ENCODE assay signal across 24 cellular contexts in the genomic region with DNA sequence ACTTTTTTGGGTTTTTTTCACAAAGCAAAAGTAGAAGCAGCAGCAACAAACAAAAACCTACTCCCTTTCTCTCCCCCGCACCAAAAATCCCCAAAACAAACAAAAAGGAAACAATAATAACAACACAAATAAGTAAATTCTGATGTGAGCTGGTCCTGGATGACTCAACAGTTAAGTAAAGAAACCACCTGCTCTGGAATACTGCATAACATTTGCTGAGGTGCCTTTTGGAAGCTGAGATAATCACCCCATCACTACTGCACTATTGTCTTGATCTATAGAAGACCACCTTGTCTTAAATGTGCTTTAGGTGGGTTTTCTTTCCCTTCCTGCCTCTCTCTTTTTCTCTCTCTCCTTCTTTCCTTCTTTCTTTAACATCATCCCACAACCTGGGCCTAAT.
"Had no signal": no experiment of that assay in that cellular context is flagged by ENCODE, and none has a peak within 500 bp of the region (broad histone marks: within the 10 kb centered on the region; RNA-seq: fewer than 3 reads in every experiment).

No MANE protein-coding gene starts in this region.

- H3K36me3 ChIP-seq: ascending aorta had no signal

- H3K4me1 ChIP-seq: ascending aorta had no signal

- H3K4me1 Mint-ChIP-seq: activated naive CD8-positive, alpha-beta T cell treated with anti-CD3 and anti-CD28 coated beads, Interleukin-2, amount 50 U/mL, for 24 hours; central memory CD8-positive, alpha-beta T cell; T-helper 17 cell had no signal

- DNase-seq: activated CD4-positive, alpha-beta T cell treated with anti-CD3 and anti-CD28 coated beads for 48 hours; activated CD4-positive, alpha-beta T cell treated with anti-CD3 and anti-CD28 coated beads, Interleukin-2, amount 50 U/mL, for 48 hours; activated CD4-positive, CD25-positive, alpha-beta regulatory T cell treated with anti-CD3 and anti-CD28 coated beads, Interleukin-2, amount 50 U/mL, for 72 hours; activated effector memory CD4-positive, alpha-beta T cell treated with anti-CD3 and anti-CD28 coated beads, Interleukin-2, amount 50 U/mL, for 16 hours; activated naive CD4-positive, alpha-beta T cell treated with Interleukin-2 at 50 U/mL for 16 hours; activated naive CD8-positive, alpha-beta T cell treated with anti-CD3 and anti-CD28 coated beads, Interleukin-2, amount 50 U/mL, for 24 hours; activated T-cell treated with anti-CD3 and anti-CD28 coated beads, Interleukin-2, amount 50 U/mL, for 4 hours; amniotic stem cell; Karpas-422; NCI-H1048; NCI-H2029; NCI-H2107; NCI-H2171 treated with DMSO at 0.1 percent for 48 hours; NCI-H226; NCI-H526 treated with DMSO at 0.1 percent for 48 hours; NK-92 treated with Interleukin-12 subunit alpha and Interleukin-12 subunit beta, amount 100 ng/mL, for 24 hours; SIG-M5; T-helper 17 cell; T-helper 9 cell had no signal

- H3K27ac Mint-ChIP-seq: activated naive CD4-positive, alpha-beta T cell treated with anti-CD3 and anti-CD28 coated beads, Interleukin-2, amount 50 U/mL, for 72 hours; activated naive CD8-positive, alpha-beta T cell treated with anti-CD3 and anti-CD28 coated beads, Interleukin-2, amount 50 U/mL, for 24 hours; T-helper 17 cell; WTC11 had no signal

- H3K36me3 Mint-ChIP-seq: activated naive CD4-positive, alpha-beta T cell treated with anti-CD3 and anti-CD28 coated beads, Interleukin-2, amount 50 U/mL, for 72 hours; brain; WTC11 had no signal

- H3K9me3 ChIP-seq: ascending aorta had no signal

- ATAC-seq: activated naive CD4-positive, alpha-beta T cell treated with anti-CD3 and anti-CD28 coated beads, Interleukin-2, amount 50 U/mL, for 72 hours; activated naive CD8-positive, alpha-beta T cell treated with anti-CD3 and anti-CD28 coated beads, Interleukin-2, amount 50 U/mL, for 24 hours; activated T-cell treated with anti-CD3 and anti-CD28 coated beads, Interleukin-2, amount 50 U/mL, for 4 hours; T-helper 17 cell; WTC11 had no signal

- H3K27ac ChIP-seq: ascending aorta had no signal

- H3K27me3 ChIP-seq: ascending aorta had no signal

- H3K9me3 Mint-ChIP-seq: activated naive CD4-positive, alpha-beta T cell treated with anti-CD3 and anti-CD28 coated beads, Interleukin-2, amount 50 U/mL, for 72 hours; activated naive CD8-positive, alpha-beta T cell treated with anti-CD3 and anti-CD28 coated beads, Interleukin-2, amount 50 U/mL, for 24 hours; activated T-cell treated with anti-CD3 and anti-CD28 coated beads, Interleukin-2, amount 50 U/mL, for 4 hours; central memory CD8-positive, alpha-beta T cell; WTC11 had no signal

- H3K4me3 ChIP-seq: ascending aorta had no signal

- H3K4me3 Mint-ChIP-seq: activated naive CD8-positive, alpha-beta T cell treated with anti-CD3 and anti-CD28 coated beads, Interleukin-2, amount 50 U/mL, for 24 hours; activated T-cell treated with anti-CD3 and anti-CD28 coated beads, Interleukin-2, amount 50 U/mL, for 4 hours; brain; central memory CD8-positive, alpha-beta T cell; T-helper 17 cell; WTC11 had no signal
